Comparison of ENCODE assay signal across 8 cellular contexts in genomic region chr2:86193901-86194567, GRCh38. TPM values are rescaled to one million over a fixed set of nuclear protein-coding genes. Genes with fewer than 3 reads are reported as not detected.
DNase-seq lines count a peak whose midpoint lies in the region; ATAC-seq, FAIRE-seq and TF ChIP-seq lines count a peak whose summit lies in the region.

No MANE protein-coding gene starts in this region.

- CTCF ChIA-PET in HepG2 (lab: Yijun Ruan, JAX; ENCODE audit: low intra/inter-chr PET ratio, low total read pairs) = no interaction called here

- POLR2A ChIA-PET in HepG2 (lab: Yijun Ruan, JAX) = interaction anchor here (1.7 to 4.0 kb wide), 3 partner anchors 10 to 247 kb away, joined by 4 to 21 read pairs (median 18); partner anchors contain the start of genes KDM3A, POLR1A and PTCD3

- TF ChIP-seq RAD21 in HepG2 (CRISPR knock-in tag; IDR thresholded peaks at IDR 0.05) = no peak

- ATAC-seq in left cardiac atrium (no peak), HepG2 (0 out of 3 replicates have a peak, but pooled peaks have one; percentile 5), upper lobe of right lung (no peak), GM21723 (IDR thresholded peaks at IDR 0.05; ENCODE audit: unreplicated experiment) (no peak), GM21619 (IDR thresholded peaks at IDR 0.05; ENCODE audit: unreplicated experiment) (no peak)

- H3K9me3 ChIP-seq in left ventricle myocardium inferior (replicated peaks) (no peaks in the 10 kb centered on the region), HepG2 (ENCODE audit: low read length) (no peaks in the 10 kb centered on the region), upper lobe of right lung (no peaks in the 10 kb centered on the region)

- H3K4me3 ChIP-seq in left ventricle myocardium inferior (peak overlapping the region; percentile 97), HepG2 (replicated peaks in 1 of 3; ENCODE audit: insufficient read depth in 1 of 3, low read depth in 2 of 3, low read length in 3 of 3) (peak overlapping the region; percentile 81 to 96 (median 91)), upper lobe of right lung (peak overlapping the region; percentile 94)

- H3K27me3 Mint-ChIP-seq in activated naive CD8-positive, alpha-beta T cell treated with anti-CD3 and anti-CD28 coated beads for 36 hours = no peaks in the 10 kb centered on the region

- H3K79me2 ChIP-seq in HepG2 (ENCODE audit: insufficient read depth, low read length) = peaks cover 60% of the 10 kb centered on the region

- H3K4me1 Mint-ChIP-seq in activated naive CD8-positive, alpha-beta T cell treated with anti-CD3 and anti-CD28 coated beads for 36 hours = peaks cover 40% of the 10 kb centered on the region

- DNase-seq in left ventricle myocardium inferior (no peak), left cardiac atrium (no peak), HepG2 (ENCODE audit: low spot score) (peak; percentile 54), upper lobe of right lung (no peak), NCI-H1105 (lab: John Stamatoyannopoulos, UW) (no peak)
- no peak for DNase-seq in activated naive CD8-positive, alpha-beta T cell treated with anti-CD3 and anti-CD28 coated beads for 36 hours

- peak; percentile 71 for FAIRE-seq in HepG2 (lab: Jason Lieb, UNC)

- H3K4me2 ChIP-seq in HepG2 (ENCODE audit: low read depth, low read length) = peak overlapping the region; percentile 98

- H3K36me3 Mint-ChIP-seq in activated naive CD8-positive, alpha-beta T cell treated with anti-CD3 and anti-CD28 coated beads for 36 hours = peaks cover 22% of the 10 kb centered on the region

- H2AFZ ChIP-seq in HepG2 (ENCODE audit: low read length) = no peak overlapping the region

- H3K9ac ChIP-seq in HepG2 (ENCODE audit: insufficient read depth, low read depth, low read length) = peak overlapping the region; percentile 95

- in situ Hi-C loops in HepG2 (cut with HindIII; ENCODE audit: extremely low pct_ligation_motif_present, low pct_unique_long_range_greater_than_20kb) = no loop called here

- peak overlapping the region; percentile 93 for H3K4me3 Mint-ChIP-seq in activated naive CD8-positive, alpha-beta T cell treated with anti-CD3 and anti-CD28 coated beads for 36 hours

- H3K9me3 Mint-ChIP-seq in activated naive CD8-positive, alpha-beta T cell treated with anti-CD3 and anti-CD28 coated beads for 36 hours = no peaks in the 10 kb centered on the region

- no peak for TF ChIP-seq EP300 in HepG2 (IDR thresholded peaks at IDR 0.05; ENCODE audit: low read depth in 2 of 2, low read length in 2 of 2)
- TF ChIP-seq EP300 in HepG2 (CRISPR knock-in tag; IDR thresholded peaks at IDR 0.05; ENCODE audit: borderline replicate concordance) = no peak

- H3K4me1 ChIP-seq in left ventricle myocardium inferior = peaks cover 75% of the 10 kb centered on the region
- peaks cover 58% of the 10 kb centered on the region for H3K4me1 ChIP-seq in HepG2 (ENCODE audit: insufficient read depth, low read length)
- H3K4me1 ChIP-seq in upper lobe of right lung = peaks cover 21% of the 10 kb centered on the region

- peak overlapping the region; percentile 97 for H3K27ac Mint-ChIP-seq in activated naive CD8-positive, alpha-beta T cell treated with anti-CD3 and anti-CD28 coated beads for 36 hours

- no TSS peak for BruUV-seq in HepG2 (replicated peaks; lab: Mats Ljungman, UMichigan)

- 63% methylated on average over 7 of the region's 7 CpGs for WGBS in HepG2 (ENCODE audit: low lambda C conversion rate)

- H3K27ac ChIP-seq in left ventricle myocardium inferior (replicated peaks) = peak overlapping the region; percentile 100
- H3K27ac ChIP-seq in HepG2 (ENCODE audit: extremely low read length, insufficient read depth, low read length) = peak overlapping the region; percentile 95
- peak overlapping the region; percentile 98 for H3K27ac ChIP-seq in upper lobe of right lung

- peaks cover 22% of the 10 kb centered on the region for H4K20me1 ChIP-seq in HepG2 (ENCODE audit: insufficient read depth, low read length)

- TF ChIP-seq POLR2A in HepG2 (IDR thresholded peaks at IDR 0.05; ENCODE audit: insufficient read depth in 1 of 2, low read depth in 2 of 2, low read length in 2 of 2) = no peak

- intact Hi-C loops in left ventricle myocardium inferior (cut with micrococcal nuclease) (no loop called here), left cardiac atrium (cut with DNase I) (no loop called here), HepG2 (cut with micrococcal nuclease; ENCODE audit: unreplicated experiment) (loop anchor here (2.0 kb wide), 1 partner anchor 17 kb away; no protein-coding TSS in a partner anchor), upper lobe of right lung (cut with DNase I) (no loop called here)

- H3K36me3 ChIP-seq in left ventricle myocardium inferior (no peaks in the 10 kb centered on the region), HepG2 (replicated peaks in 1 of 2; ENCODE audit: control insufficient read depth in 1 of 2, insufficient read depth in 2 of 2, low read length in 2 of 2) (peaks cover 1 to 18% of the 10 kb centered on the region in 2 experiments), upper lobe of right lung (peaks cover 8% of the 10 kb centered on the region)

- H3K27me3 ChIP-seq in left ventricle myocardium inferior (ENCODE audit: low read depth) (no peaks in the 10 kb centered on the region), HepG2 (ENCODE audit: control insufficient read depth in 1 of 2, insufficient read depth in 2 of 2, low read length in 2 of 2) (no peaks in the 10 kb centered on the region; a peak in 1 of 5 replicates), upper lobe of right lung (no peaks in the 10 kb centered on the region)

- no peak for TF ChIP-seq CTCF in left ventricle myocardium inferior (IDR thresholded peaks at IDR 0.05; ENCODE audit: borderline replicate concordance)
- no peak for TF ChIP-seq CTCF in HepG2 (CRISPR knock-in tag; IDR thresholded peaks at IDR 0.05)
- no peak for TF ChIP-seq CTCF in upper lobe of right lung (IDR thresholded peaks at IDR 0.05)

RNA-seq across cellular contexts. Expression of gene IMMT, which starts 1.2 kb away (rescaled TPM):
- total RNA-seq in left ventricle myocardium inferior (288 TPM), left cardiac atrium (100 to 1,000 TPM; 188 to 212 TPM), HepG2 (2016; rRNA removed; fragmentation: Illumina TruSeq; extraction: Trizol) (119 and 174 TPM in 2 replicates), upper lobe of right lung (54.9 TPM)
- total RNA-seq in activated naive CD8-positive, alpha-beta T cell treated with anti-CD3 and anti-CD28 coated beads for 36 hours = 100 to 1,000 TPM; 154 to 163 TPM
- 15.3 and 18.4 TPM in 2 replicates for total RNA-seq in HepG2 (2016; cell fraction: cytosol; rRNA removed; fragmentation: Illumina TruSeq; extraction: Trizol; ENCODE audit: low read depth)
- 120 and 173 TPM in 2 replicates for total RNA-seq in HepG2 (2016; cell fraction: insoluble cytoplasmic fraction; rRNA removed; fragmentation: Illumina TruSeq; extraction: Trizol)
- 33.8 and 38.5 TPM in 2 replicates for total RNA-seq in HepG2 (2016; cell fraction: membrane; rRNA removed; fragmentation: Illumina TruSeq; extraction: Trizol)
- total RNA-seq in HepG2 (2016; cell fraction: nucleus; rRNA removed; fragmentation: Illumina TruSeq; extraction: Trizol) = 77.7 and 86.2 TPM in 2 replicates
- polyA plus RNA-seq in HepG2 (2011; rRNA removed) = 52.3 and 63.5 TPM in 2 replicates
- polyA plus RNA-seq in HepG2 (2011; cell fraction: cytosol; rRNA removed) = 44.9 and 51.8 TPM in 2 replicates
- 33.6 and 36.1 TPM in 2 replicates for polyA plus RNA-seq in HepG2 (2011; cell fraction: nucleus; rRNA removed)
- polyA plus RNA-seq in HepG2 (2012) = 82.6 and 99.8 TPM in 2 replicates
- 12.7 and 14.4 TPM in 2 replicates for polyA plus RNA-seq in HepG2 (2016; cell fraction: cytosol; fragmentation: Illumina TruSeq; extraction: Trizol; ENCODE audit: low read depth)
- polyA plus RNA-seq in HepG2 (2016; cell fraction: insoluble cytoplasmic fraction; fragmentation: Illumina TruSeq; extraction: Trizol; ENCODE audit: low read depth) = 192 and 195 TPM in 2 replicates
- 23.3 and 29.6 TPM in 2 replicates for polyA plus RNA-seq in HepG2 (2016; cell fraction: membrane; fragmentation: Illumina TruSeq; extraction: Trizol; ENCODE audit: low read depth)
- 110 TPM in 2 replicates for polyA plus RNA-seq in HepG2 (2016; cell fraction: nucleus; fragmentation: Illumina TruSeq; extraction: Trizol; ENCODE audit: insufficient read depth, low read depth)
- 58.1 and 76.7 TPM in 2 replicates for polyA minus RNA-seq in HepG2 (2011; rRNA and poly(A)+ RNA removed; ENCODE audit: low replicate concordance)
- polyA minus RNA-seq in HepG2 (2011; cell fraction: cytosol; rRNA and poly(A)+ RNA removed) = 66.1 and 82.3 TPM in 2 replicates
- polyA minus RNA-seq in HepG2 (2011; cell fraction: nucleus; rRNA and poly(A)+ RNA removed) = 88.0 and 90.4 TPM in 2 replicates

RNA-seq across cellular contexts. Expression of gene MRPL35, which starts 5.2 kb away (rescaled TPM):
- total RNA-seq in left ventricle myocardium inferior (111 TPM), left cardiac atrium (10 to 100 TPM; 66.5 to 71.9 TPM), HepG2 (2016; rRNA removed; fragmentation: Illumina TruSeq; extraction: Trizol) (97.1 and 152 TPM in 2 replicates), upper lobe of right lung (16.7 TPM)
- total RNA-seq in activated naive CD8-positive, alpha-beta T cell treated with anti-CD3 and anti-CD28 coated beads for 36 hours = 100 to 1,000 TPM in 1 of 2 experiments, 10 to 100 TPM in 1; 93.9 to 105 TPM
- total RNA-seq in HepG2 (2016; cell fraction: cytosol; rRNA removed; fragmentation: Illumina TruSeq; extraction: Trizol; ENCODE audit: low read depth) = 25.4 and 27.6 TPM in 2 replicates
- 97.8 and 161 TPM in 2 replicates for total RNA-seq in HepG2 (2016; cell fraction: insoluble cytoplasmic fraction; rRNA removed; fragmentation: Illumina TruSeq; extraction: Trizol)
- 21.6 and 28.9 TPM in 2 replicates for total RNA-seq in HepG2 (2016; cell fraction: membrane; rRNA removed; fragmentation: Illumina TruSeq; extraction: Trizol)
- 35.9 and 40.2 TPM in 2 replicates for total RNA-seq in HepG2 (2016; cell fraction: nucleus; rRNA removed; fragmentation: Illumina TruSeq; extraction: Trizol)
- polyA plus RNA-seq in HepG2 (2011; rRNA removed) = 80.5 and 86.1 TPM in 2 replicates
- polyA plus RNA-seq in HepG2 (2011; cell fraction: cytosol; rRNA removed) = 62.3 and 68.7 TPM in 2 replicates
- 40.2 and 46.3 TPM in 2 replicates for polyA plus RNA-seq in HepG2 (2011; cell fraction: nucleus; rRNA removed)
- polyA plus RNA-seq in HepG2 (2012) = 31.5 and 48.9 TPM in 2 replicates
- 21.8 and 23.1 TPM in 2 replicates for polyA plus RNA-seq in HepG2 (2016; cell fraction: cytosol; fragmentation: Illumina TruSeq; extraction: Trizol; ENCODE audit: low read depth)
- polyA plus RNA-seq in HepG2 (2016; cell fraction: insoluble cytoplasmic fraction; fragmentation: Illumina TruSeq; extraction: Trizol; ENCODE audit: low read depth) = 148 and 150 TPM in 2 replicates
- 17.2 and 19.6 TPM in 2 replicates for polyA plus RNA-seq in HepG2 (2016; cell fraction: membrane; fragmentation: Illumina TruSeq; extraction: Trizol; ENCODE audit: low read depth)
- 55.3 and 64.5 TPM in 2 replicates for polyA plus RNA-seq in HepG2 (2016; cell fraction: nucleus; fragmentation: Illumina TruSeq; extraction: Trizol; ENCODE audit: insufficient read depth, low read depth)
- polyA minus RNA-seq in HepG2 (2011; rRNA and poly(A)+ RNA removed; ENCODE audit: low replicate concordance) = 143 and 152 TPM in 2 replicates
- polyA minus RNA-seq in HepG2 (2011; cell fraction: cytosol; rRNA and poly(A)+ RNA removed) = 21.9 and 30.4 TPM in 2 replicates
- polyA minus RNA-seq in HepG2 (2011; cell fraction: nucleus; rRNA and poly(A)+ RNA removed) = 27.9 and 35.1 TPM in 2 replicates
